Comparison of ENCODE assay signal across 13 cellular contexts in the genomic region with DNA sequence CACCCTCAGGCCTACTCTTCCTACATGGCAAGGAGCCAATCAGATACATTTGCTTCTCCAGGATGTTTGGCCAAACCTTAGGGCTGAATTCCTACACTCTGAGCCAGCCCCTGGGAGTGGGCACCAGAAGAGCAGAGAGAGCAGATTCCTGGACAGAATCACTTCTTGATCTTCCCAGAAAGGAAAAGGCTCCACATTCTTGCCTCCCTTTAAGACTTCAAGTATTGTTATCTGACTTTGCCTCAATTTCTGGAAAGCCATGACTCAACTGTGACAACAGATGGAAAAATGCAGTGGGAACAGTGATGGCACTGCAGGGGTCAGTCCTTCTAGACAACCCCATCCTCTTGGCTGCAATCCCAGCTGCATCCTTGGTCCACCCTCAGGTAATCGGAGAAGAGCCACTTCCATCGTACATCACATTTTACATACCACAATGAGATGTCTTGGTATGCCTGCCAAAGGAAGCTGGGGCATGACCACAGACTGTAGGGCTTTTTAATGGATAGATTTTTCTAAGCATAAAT. TPM values are rescaled to one million over a fixed set of nuclear protein-coding genes. Genes with fewer than 3 reads are reported as not detected.
DNase-seq lines count a peak whose midpoint lies in the region; ATAC-seq and TF ChIP-seq lines count a peak whose summit lies in the region.
"Had no signal": no experiment of that assay in that cellular context is flagged by ENCODE, and none has a peak within 500 bp of the region (broad histone marks: within the 10 kb centered on the region; RNA-seq: fewer than 3 reads in every experiment).

No MANE protein-coding gene starts in this region.

- POLR2A ChIA-PET in RWPE1 (lab: Yijun Ruan, JAX; ENCODE audit: low non-redundant PET), result no interaction called here

- CTCF ChIA-PET in RWPE1 (lab: Yijun Ruan, JAX), result no interaction called here

- peak; percentile 80 for DNase-seq in GM04503 (ENCODE audit: low read depth)
- DNase-seq in RWPE1 (ENCODE audit: low spot score), result peak; percentile 45
- DNase-seq in epithelial cell of proximal tubule (ENCODE audit: low read depth), result peak; percentile 63
- peak; percentile 96 for DNase-seq in renal cortical epithelial cell (ENCODE audit: low read depth)
- DNase-seq in NCI-H1417 (lab: John Stamatoyannopoulos, UW), result no peak
- DNase-seq in NCI-H1105 (lab: John Stamatoyannopoulos, UW), result no peak
- DNase-seq: activated gamma-delta T cell; cortex of kidney; Peyer's patch; stimulated activated CD4-positive, alpha-beta T cell treated with anti-CD3 and anti-CD28 coated beads, Interleukin-2, amount 100 ng/mL, for 24 hours had no signal

- TF ChIP-seq CTCF in RWPE1 (conservative IDR thresholded peaks at IDR 0.05; ENCODE audit: low read depth) (no peak), epithelial cell of proximal tubule (conservative IDR thresholded peaks at IDR 0.05; ENCODE audit: low read depth, low read length) (no peak)

- H3K4me3 ChIP-seq in epithelial cell of proximal tubule (ENCODE audit: low read depth, low read length), result no peak overlapping the region
- H3K4me3 ChIP-seq: Peyer's patch had no signal

- ATAC-seq in GM21529 (IDR thresholded peaks at IDR 0.05; ENCODE audit: unreplicated experiment), result no peak
- no peak for ATAC-seq in HG03175 (IDR thresholded peaks at IDR 0.05; ENCODE audit: unreplicated experiment)
- ATAC-seq: activated CD4-positive, CD25-positive, alpha-beta regulatory T cell treated with anti-CD3 and anti-CD28 coated beads, Interleukin-2, amount 50 U/mL, for 24 hours had no signal

- no peak overlapping the region; the same call in 1 of the 2 replicates for H3K27ac ChIP-seq in RWPE1
- H3K27ac ChIP-seq: Peyer's patch had no signal

RNA-seq across cellular contexts. Expression of a gene that starts 21.0 kb away (rescaled TPM):
- 0.36 and 0.75 TPM in 2 replicates for total RNA-seq in epithelial cell of proximal tubule
- total RNA-seq in renal cortical epithelial cell, result 0.69 and 1.0 TPM in 2 replicates

Comparison
In these comparisons a context has a peak if more than half of its experiments do, and no peak if none do; other contexts are left out.
1. DNase-seq: peak in GM04503 (single experiment), RWPE1 (single experiment), epithelial cell of proximal tubule (single experiment) and renal cortical epithelial cell (single experiment); none in NCI-H1417 (0 of 3) and NCI-H1105 (single experiment).